1 cellular context compared by ENCODE assay signal in the genomic region with DNA sequence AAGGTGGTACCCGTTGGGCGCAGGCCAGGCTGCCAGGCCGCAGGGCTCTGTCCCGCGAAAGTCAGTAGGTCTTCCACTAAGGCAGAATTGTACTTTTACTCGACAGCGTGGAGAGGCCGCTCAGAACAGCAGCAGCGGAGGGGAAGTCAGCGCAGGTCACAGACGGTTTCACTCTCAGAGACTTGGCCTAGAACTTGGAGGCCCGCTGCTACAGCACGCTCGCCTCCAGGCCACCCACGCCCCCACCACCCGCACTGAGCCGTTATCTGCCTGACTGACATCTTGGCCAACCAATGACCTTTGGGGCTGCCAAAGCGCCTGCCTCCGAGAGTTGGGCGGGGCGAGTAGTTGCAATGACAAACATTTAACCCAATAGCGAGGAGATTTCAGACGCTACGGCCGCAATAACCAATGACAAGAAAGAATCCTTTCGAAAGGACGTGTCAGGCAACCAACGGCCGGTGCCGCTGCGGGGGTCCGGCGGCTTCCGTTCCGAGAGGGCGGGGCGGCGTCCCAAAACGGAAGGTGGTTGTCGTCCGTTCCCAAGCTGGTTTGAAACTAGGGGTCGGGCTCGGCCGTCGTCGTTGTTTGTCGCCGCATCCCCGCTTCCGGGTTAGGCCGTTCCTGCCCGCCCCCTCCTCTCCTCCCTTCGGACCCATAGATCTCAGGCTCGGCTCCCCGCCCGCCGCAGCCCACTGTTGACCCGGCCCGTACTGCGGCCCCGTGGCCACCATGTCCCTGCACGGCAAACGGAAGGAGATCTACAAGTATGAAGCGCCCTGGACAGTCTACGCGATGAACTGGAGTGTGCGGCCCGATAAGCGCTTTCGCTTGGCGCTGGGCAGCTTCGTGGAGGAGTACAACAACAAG.
TF ChIP-seq lines count a peak whose summit lies in the region.

DCAF7 (plus strand) TSS at position 532 of the 870 bp plus-strand sequence; CDS start at position 733, 201 bp downstream.

TF ChIP-seq in A549, 52 proteins besides CTCF, POLR2A, EP300 and RAD21 (continued from another document):
- TF ChIP-seq MYC (IDR thresholded peaks at IDR 0.05; ENCODE audit: borderline replicate concordance, low read length) = peak; percentile 61; the same call in 1 of the 2 replicates
- peak; percentile 58; the same call in 1 of the 2 replicates for TF ChIP-seq MAZ (IDR thresholded peaks at IDR 0.05; ENCODE audit: borderline replicate concordance, low read depth, low read length)
- TF ChIP-seq, protein P1, sequence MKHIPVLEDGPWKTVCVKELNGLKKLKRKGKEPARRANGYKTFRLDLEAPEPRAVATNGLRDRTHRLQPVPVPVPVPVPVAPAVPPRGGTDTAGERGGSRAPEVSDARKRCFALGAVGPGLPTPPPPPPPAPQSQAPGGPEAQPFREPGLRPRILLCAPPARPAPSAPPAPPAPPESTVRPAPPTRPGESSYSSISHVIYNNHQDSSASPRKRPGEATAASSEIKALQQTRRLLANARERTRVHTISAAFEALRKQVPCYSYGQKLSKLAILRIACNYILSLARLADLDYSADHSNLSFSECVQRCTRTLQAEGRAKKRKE (CRISPR knock-in tag; IDR thresholded peaks at IDR 0.05; ENCODE audit: low read depth) = no peak
- TF ChIP-seq ZFP36 (IDR thresholded peaks at IDR 0.05; ENCODE audit: borderline replicate concordance, partially characterized antibody) = no peak
- peak; percentile 99 for TF ChIP-seq PBX3 (IDR thresholded peaks at IDR 0.05)
- TF ChIP-seq FOXS1 (CRISPR knock-in tag; IDR thresholded peaks at IDR 0.05) = no peak
- TF ChIP-seq BCL3 (IDR thresholded peaks at IDR 0.05) = 0 out of 3 replicates have a peak, but pooled peaks have one; percentile 58
- 0 out of 2 replicates have a peak, but pooled peaks have one; percentile 39 for TF ChIP-seq TP53 (CRISPR knock-in tag; IDR thresholded peaks at IDR 0.05)
- no peak for TF ChIP-seq RNF2 (IDR thresholded peaks at IDR 0.05; ENCODE audit: borderline replicate concordance, low read depth)
- peak; percentile 32 to 64; a peak in 4 of 5 replicates for TF ChIP-seq JUN (IDR thresholded peaks at IDR 0.05)
- no peak for TF ChIP-seq TFCP2L1 (CRISPR knock-in tag; IDR thresholded peaks at IDR 0.05)
- peak; percentile 24; the same call in 1 of the 2 replicates for TF ChIP-seq RFX5 (IDR thresholded peaks at IDR 0.05)
- TF ChIP-seq RCOR1 (IDR thresholded peaks at IDR 0.05; ENCODE audit: low read depth, low read length) = no peak
- no peak for TF ChIP-seq RARB (CRISPR knock-in tag; IDR thresholded peaks at IDR 0.05)
- no peak for TF ChIP-seq BHLHE40 (IDR thresholded peaks at IDR 0.05; ENCODE audit: low read depth, low read length)
- no peak for TF ChIP-seq ZSCAN20 (CRISPR knock-in tag; IDR thresholded peaks at IDR 0.05)
